25 cellular contexts compared by ENCODE assay signal in genomic region chr20:25291432-25292133, GRCh38. TPM values are rescaled to one million over a fixed set of nuclear protein-coding genes. Genes with fewer than 3 reads are reported as not detected.
DNase-seq lines count a peak whose midpoint lies in the region; ATAC-seq and TF ChIP-seq lines count a peak whose summit lies in the region.
"Had no signal": no experiment of that assay in that cellular context is flagged by ENCODE, and none has a peak within 500 bp of the region (broad histone marks: within the 10 kb centered on the region; RNA-seq: fewer than 3 reads in every experiment).

No MANE protein-coding gene starts in this region.

- no peaks in the 10 kb centered on the region for H3K27me3 Mint-ChIP-seq in Caco-2 (ENCODE audit: insufficient read depth, unreplicated experiment)
- peaks cover 4% of the 10 kb centered on the region for H3K27me3 Mint-ChIP-seq in neural crest cell (ENCODE audit: low read depth)
- H3K27me3 Mint-ChIP-seq: activated B cell treated with CpG ODN at 0.5 μM for 24 hours; activated CD4-positive, alpha-beta memory T cell treated with anti-CD3 and anti-CD28 coated beads for 36 hours; memory B cell; stimulated activated naive B cell treated with anti-CD40 and anti-IgM and Interleukin-4, amounts not matched to agents 10 μg/mL and 1 μg/mL and 100 μg/mL, for 72 hours had no signal

- H3K27me3 ChIP-seq in Caco-2 (replicated peaks; ENCODE audit: control insufficient read depth, insufficient read depth, low read length), result no peaks in the 10 kb centered on the region
- H3K27me3 ChIP-seq in RWPE2 (ENCODE audit: insufficient read depth, poor library complexity, severe bottlenecking), result no peaks in the 10 kb centered on the region
- H3K27me3 ChIP-seq in gastroesophageal sphincter, result no peaks in the 10 kb centered on the region
- no peaks in the 10 kb centered on the region for H3K27me3 ChIP-seq in sigmoid colon
- H3K27me3 ChIP-seq: brain microvascular endothelial cell, spleen had no signal

- ATAC-seq in RWPE2 (ENCODE audit: low read depth), result no peak
- ATAC-seq in gastroesophageal sphincter, result no peak
- ATAC-seq in GM21529 (IDR thresholded peaks at IDR 0.05; ENCODE audit: unreplicated experiment), result no peak
- ATAC-seq: stimulated activated naive B cell treated with anti-CD40 and anti-IgM and Interleukin-4, amounts not matched to agents 10 μg/mL and 1 μg/mL and 100 μg/mL, for 72 hours had no signal

- POLR2A ChIA-PET in Caco-2 (lab: Charles Lee), result no interaction called here

- no peak for DNase-seq in Caco-2
- DNase-seq in RWPE2 (ENCODE audit: low spot score), result peak; percentile 49
- no peak for DNase-seq in neural crest cell (ENCODE audit: low read depth, low spot score)
- no peak for DNase-seq in sigmoid colon
- no peak for DNase-seq in ACHN
- no peak for DNase-seq in UCSD-AML1 (lab: John Stamatoyannopoulos, UW; ENCODE audit: unreplicated experiment)
- DNase-seq: activated B cell treated with CpG ODN at 0.5 μM for 24 hours; activated CD4-positive, alpha-beta memory T cell treated with anti-CD3 and anti-CD28 coated beads for 36 hours; activated naive CD4-positive, alpha-beta T cell; brain microvascular endothelial cell; cortex of kidney; IMR-90; NCI-H1105 treated with DMSO at 0.1 percent for 48 hours; NCI-H2029; occipital lobe; OCI-M1; SIG-M5; stimulated activated CD4-positive, alpha-beta T cell treated with anti-CD3 and anti-CD28 coated beads, Interleukin-2, amount 100 ng/mL, for 48 hours; stimulated activated naive B cell treated with anti-CD40 and anti-IgM and Interleukin-4, amounts not matched to agents 10 μg/mL and 1 μg/mL and 100 μg/mL, for 72 hours; SW 1271 had no signal

- H3K9me3 ChIP-seq in Caco-2, result no peaks in the 10 kb centered on the region
- H3K9me3 ChIP-seq in RWPE2 (ENCODE audit: severe bottlenecking), result no peaks in the 10 kb centered on the region
- H3K9me3 ChIP-seq in gastroesophageal sphincter, result no peaks in the 10 kb centered on the region
- H3K9me3 ChIP-seq in sigmoid colon, result no peaks in the 10 kb centered on the region
- H3K9me3 ChIP-seq: spleen had no signal

- H3K9me3 Mint-ChIP-seq in Caco-2 (ENCODE audit: unreplicated experiment), result no peaks in the 10 kb centered on the region
- no peaks in the 10 kb centered on the region for H3K9me3 Mint-ChIP-seq in neural crest cell
- H3K9me3 Mint-ChIP-seq: activated B cell treated with CpG ODN at 0.5 μM for 24 hours; activated CD4-positive, alpha-beta memory T cell treated with anti-CD3 and anti-CD28 coated beads for 36 hours; memory B cell; stimulated activated naive B cell treated with anti-CD40 and anti-IgM and Interleukin-4, amounts not matched to agents 10 μg/mL and 1 μg/mL and 100 μg/mL, for 72 hours had no signal

- H3K27ac ChIP-seq in RWPE2 (ENCODE audit: poor library complexity, severe bottlenecking) (no peak overlapping the region), gastroesophageal sphincter (peak overlapping the region in 3 of 4 donors; percentile 33 to 75 (median 45)), sigmoid colon (peak overlapping the region in 2 of 4 donors; percentile 32 to 34)
- H3K27ac ChIP-seq: brain microvascular endothelial cell, C4-2B, spleen had no signal

- TF ChIP-seq POLR2A in gastroesophageal sphincter (IDR thresholded peaks at IDR 0.05), result no peak
- no peak for TF ChIP-seq POLR2A in sigmoid colon (IDR thresholded peaks at IDR 0.05)

- H3K27ac Mint-ChIP-seq in Caco-2 (ENCODE audit: unreplicated experiment), result peak overlapping the region; percentile 50
- H3K27ac Mint-ChIP-seq in neural crest cell (ENCODE audit: unreplicated experiment), result no peak overlapping the region
- H3K27ac Mint-ChIP-seq: activated B cell treated with CpG ODN at 0.5 μM for 24 hours; activated CD4-positive, alpha-beta memory T cell treated with anti-CD3 and anti-CD28 coated beads for 36 hours had no signal

- CTCF ChIA-PET in Caco-2 (lab: Charles Lee), result no interaction called here

- H3K36me3 ChIP-seq in Caco-2 (ENCODE audit: control insufficient read depth, insufficient read depth, low read length) (peaks cover 4% of the 10 kb centered on the region; the same call in 1 of the 2 replicates), RWPE2 (ENCODE audit: low read depth) (peaks cover 85% of the 10 kb centered on the region), gastroesophageal sphincter (peaks cover 0 to 86% of the 10 kb centered on the region in 2 donors), sigmoid colon (peaks cover 37 to 86% (median 73%) of the 10 kb centered on the region in 4 donors)

- H3K4me1 Mint-ChIP-seq in Caco-2 (ENCODE audit: low read depth, unreplicated experiment) (no peaks in the 10 kb centered on the region), neural crest cell (peaks cover 6% of the 10 kb centered on the region)

- no TSS peak for BruUV-seq in Caco-2 (replicated peaks; lab: Mats Ljungman, UMichigan)

- no peak overlapping the region for H3K4me3 ChIP-seq in Caco-2 (ENCODE audit: low read depth, low read length)
- no peak overlapping the region for H3K4me3 ChIP-seq in RWPE2 (ENCODE audit: severe bottlenecking)
- no peak overlapping the region for H3K4me3 ChIP-seq in gastroesophageal sphincter
- no peak overlapping the region for H3K4me3 ChIP-seq in sigmoid colon
- H3K4me3 ChIP-seq: spleen had no signal

- WGBS in gastroesophageal sphincter (ENCODE audit: low coverage in 1 of 2), 2 donors, result no CpG with 5 or more reads among the region's 26 CpGs
- 91 to 95% methylated on average over 26 of the region's 26 CpGs for WGBS in sigmoid colon, 2 donors

- H3K36me3 Mint-ChIP-seq in Caco-2 (ENCODE audit: insufficient read depth, unreplicated experiment) (peaks cover 72% of the 10 kb centered on the region), neural crest cell (ENCODE audit: low read depth) (peaks cover 5% of the 10 kb centered on the region)

- no peaks in the 10 kb centered on the region for H3K4me1 ChIP-seq in Caco-2
- H3K4me1 ChIP-seq in RWPE2 (ENCODE audit: insufficient read depth, poor library complexity, severe bottlenecking), result no peaks in the 10 kb centered on the region
- peaks cover 0 to 42% (median 16%) of the 10 kb centered on the region in 3 donors for H3K4me1 ChIP-seq in gastroesophageal sphincter
- H3K4me1 ChIP-seq in sigmoid colon, result peaks cover 0 to 32% (median 31%) of the 10 kb centered on the region in 4 donors

- TF ChIP-seq CTCF in Caco-2 (IDR thresholded peaks at IDR 0.05; ENCODE audit: insufficient read depth in 1 of 2, low read depth in 1 of 2, low read length in 1 of 2, severe bottlenecking in 1 of 2, unreplicated experiment in 1 of 2), result no peak
- TF ChIP-seq CTCF in RWPE2 (IDR thresholded peaks at IDR 0.05; ENCODE audit: poor library complexity, severe bottlenecking), result no peak
- no peak for TF ChIP-seq CTCF in gastroesophageal sphincter (IDR thresholded peaks at IDR 0.05)
- TF ChIP-seq CTCF in neural crest cell (conservative IDR thresholded peaks at IDR 0.05), result no peak
- TF ChIP-seq CTCF in sigmoid colon (IDR thresholded peaks at IDR 0.05), result no peak

- TF ChIP-seq EP300 in gastroesophageal sphincter (IDR thresholded peaks at IDR 0.05) (no peak), sigmoid colon (IDR thresholded peaks at IDR 0.05) (no peak)

- H3K4me3 Mint-ChIP-seq in Caco-2 (ENCODE audit: unreplicated experiment), result no peak overlapping the region
- peak overlapping the region; percentile 64 for H3K4me3 Mint-ChIP-seq in neural crest cell
- H3K4me3 Mint-ChIP-seq: activated B cell treated with CpG ODN at 0.5 μM for 24 hours; activated CD4-positive, alpha-beta memory T cell treated with anti-CD3 and anti-CD28 coated beads for 36 hours; memory B cell; stimulated activated naive B cell treated with anti-CD40 and anti-IgM and Interleukin-4, amounts not matched to agents 10 μg/mL and 1 μg/mL and 100 μg/mL, for 72 hours had no signal

- intact Hi-C loops in Caco-2 (cut with micrococcal nuclease; ENCODE audit: unreplicated experiment) (loop anchor here (5.0 to 10.0 kb wide), 2 partner anchors 111 to 283 kb away; no protein-coding TSS in a partner anchor), sigmoid colon (cut with DNase I) (no loop called here)

- in situ Hi-C loops in ACHN (cut with HindIII; ENCODE audit: low pct_ligation_motif_present, low pct_unique_long_range_greater_than_20kb, low sequenced_read_pairs), result no loop called here

RNA-seq across cellular contexts. Expression of gene PYGB, which starts 43.7 kb away (rescaled TPM):
- total RNA-seq in Caco-2 (2022) (67.9 and 78.9 TPM in 2 replicates), gastroesophageal sphincter (100 to 1,000 TPM; 131 to 663 (median 337) TPM), neural crest cell (71.1 and 77.1 TPM in 2 replicates), sigmoid colon (100 to 1,000 TPM; 147 to 317 (median 226) TPM)
- 100 to 1,000 TPM in 2 of 3 donors, 10 to 100 TPM in 1; 45.6 to 198 (median 163) TPM for polyA plus RNA-seq in sigmoid colon
